In genomic region chr17:42561908-42562844, GRCh38 we compare ENCODE assay signal across 8 cellular contexts. TPM values are rescaled to one million over a fixed set of nuclear protein-coding genes. Genes with fewer than 3 reads are reported as not detected.
DNase-seq lines count a peak whose midpoint lies in the region; ATAC-seq and TF ChIP-seq lines count a peak whose summit lies in the region.

Gene COASY (plus strand): TSS chr17:42562148. CDS start chr17:42562623, 475 bp downstream.

- H4K8ac ChIP-seq in trophoblast cell (ENCODE audit: low read depth, low read length) = peak within 1 kb of the TSS; percentile 87

- H4K12ac ChIP-seq in trophoblast cell (ENCODE audit: low read depth, low read length) = peak within 1 kb of the TSS; percentile 96

- H3K27me3 ChIP-seq in heart right ventricle (no peaks in the 10 kb centered on the region), trophoblast cell (ENCODE audit: insufficient read depth, low read length) (no peaks in the 10 kb centered on the region), tibial artery (no peaks in the 10 kb centered on the region)

- H3K9me3 ChIP-seq in heart right ventricle (no peaks in the 10 kb centered on the region), trophoblast cell (ENCODE audit: insufficient read depth, low read depth, low read length) (no peaks in the 10 kb centered on the region), tibial artery (no peaks in the 10 kb centered on the region)

- peak within 1 kb of the TSS; percentile 37 for H3K18ac ChIP-seq in trophoblast cell (ENCODE audit: low read length)

- peak within 1 kb of the TSS; percentile 66 to 99 (median 94) for H3K4me3 ChIP-seq in heart right ventricle
- H3K4me3 ChIP-seq in trophoblast cell (ENCODE audit: low read depth, low read length) = peak within 1 kb of the TSS; percentile 85
- peak within 1 kb of the TSS; percentile 69 to 90 for H3K4me3 ChIP-seq in tibial artery

- peak within 1 kb of the TSS; percentile 90 for H2AK5ac ChIP-seq in trophoblast cell (ENCODE audit: low read length)

- 1% methylated on average over 56 to 57 of the region's 57 CpGs for WGBS in heart right ventricle, 2 donors
- WGBS in trophoblast cell (ENCODE audit: extremely low coverage, insufficient coverage, insufficient read length) = no CpG with 5 or more reads among the region's 57 CpGs

- H2BK120ac ChIP-seq in trophoblast cell (ENCODE audit: insufficient read depth, low read length, poor library complexity) = peak within 1 kb of the TSS; percentile 46

- H2AFZ ChIP-seq in trophoblast cell (ENCODE audit: insufficient read depth, low read length, poor library complexity) = peak within 1 kb of the TSS; percentile 19

- H4K91ac ChIP-seq in trophoblast cell (ENCODE audit: low read depth, low read length) = peak within 1 kb of the TSS; percentile 92

- H3K4me1 ChIP-seq in heart right ventricle = peaks cover 11 to 47% (median 34%) of the 10 kb centered on the region in 9 donors
- peaks cover 10 to 12% of the 10 kb centered on the region in 2 experiments for H3K4me1 ChIP-seq in trophoblast cell (ENCODE audit: control insufficient read depth in 1 of 2, insufficient read depth in 2 of 2, low read length in 2 of 2)
- peaks cover 4 to 53% (median 43%) of the 10 kb centered on the region in 4 donors for H3K4me1 ChIP-seq in tibial artery

- no peak for TF ChIP-seq CTCF in heart right ventricle (IDR thresholded peaks at IDR 0.05)
- no peak for TF ChIP-seq CTCF in tibial artery (IDR thresholded peaks at IDR 0.05)

- H3K27ac Mint-ChIP-seq in T-helper 1 cell treated with Interleukin-12 subunit alpha and Interleukin-12 subunit beta and Interleukin-4 antibody, amounts not matched to agents 30 μg/mL and 1 μg/mL, for 36 hours = peak within 1 kb of the TSS; percentile 97

- H3K79me2 ChIP-seq in trophoblast cell (ENCODE audit: control insufficient read depth, insufficient read depth, low read length, poor library complexity) = peaks cover 6% of the 10 kb centered on the region

- intact Hi-C loops in heart right ventricle (cut with DNase I) (no loop called here), tibial artery (cut with DNase I; ENCODE audit: low total_unique reads) (no loop called here)

- peaks cover 13% of the 10 kb centered on the region for H3K36me3 Mint-ChIP-seq in T-helper 1 cell treated with Interleukin-12 subunit alpha and Interleukin-12 subunit beta and Interleukin-4 antibody, amounts not matched to agents 30 μg/mL and 1 μg/mL, for 36 hours (ENCODE audit: low read depth)

- H3K4me3 Mint-ChIP-seq in T-helper 1 cell treated with Interleukin-12 subunit alpha and Interleukin-12 subunit beta and Interleukin-4 antibody, amounts not matched to agents 30 μg/mL and 1 μg/mL, for 36 hours = peak within 1 kb of the TSS; percentile 93

- H3K4me2 ChIP-seq in trophoblast cell (ENCODE audit: low read length) = peak within 1 kb of the TSS; percentile 77

- no peak within 1 kb of the TSS for H3K23ac ChIP-seq in trophoblast cell (ENCODE audit: low read length)

- DNase-seq in CD1c-positive myeloid dendritic cell (ENCODE audit: extremely low spot score) = peak; percentile 97
- DNase-seq in H4 (ENCODE audit: low spot score) = peak; percentile 95
- DNase-seq in NCI-H187 (lab: John Stamatoyannopoulos, UW) = peak; percentile 85 to 94
- peak; percentile 47 to 95 (median 88) for DNase-seq in amygdala (lab: John Stamatoyannopoulos, UW)
- peak; percentile 94 to 97 for DNase-seq in heart right ventricle
- DNase-seq in trophoblast cell = peak; percentile 94 to 100
- DNase-seq in tibial artery = peak; percentile 95 to 98

- H3K27me3 Mint-ChIP-seq in T-helper 1 cell treated with Interleukin-12 subunit alpha and Interleukin-12 subunit beta and Interleukin-4 antibody, amounts not matched to agents 30 μg/mL and 1 μg/mL, for 36 hours (ENCODE audit: low read depth) = no peaks in the 10 kb centered on the region

- H2BK5ac ChIP-seq in trophoblast cell (ENCODE audit: low read depth, low read length, poor library complexity) = peak within 1 kb of the TSS; percentile 5

- peak; percentile 75 to 90 (median 84) for ATAC-seq in heart right ventricle

- H2BK12ac ChIP-seq in trophoblast cell (ENCODE audit: low read length) = no peak within 1 kb of the TSS

- H3K4me1 Mint-ChIP-seq in T-helper 1 cell treated with Interleukin-12 subunit alpha and Interleukin-12 subunit beta and Interleukin-4 antibody, amounts not matched to agents 30 μg/mL and 1 μg/mL, for 36 hours (ENCODE audit: low read depth) = peaks cover 28% of the 10 kb centered on the region

- H3K79me1 ChIP-seq in trophoblast cell (ENCODE audit: low read length) = peaks cover 10% of the 10 kb centered on the region

- H3K36me3 ChIP-seq in heart right ventricle (peaks cover 0 to 27% (median 17%) of the 10 kb centered on the region in 9 donors), trophoblast cell (ENCODE audit: control insufficient read depth in 1 of 2, insufficient read depth in 2 of 2, low read length in 2 of 2) (peaks cover 26 to 29% of the 10 kb centered on the region in 2 experiments), tibial artery (peaks cover 16 to 24% (median 20%) of the 10 kb centered on the region in 3 donors)

- peak within 1 kb of the TSS; percentile 82 for H3K4ac ChIP-seq in trophoblast cell (ENCODE audit: low read depth, low read length)

- H3K14ac ChIP-seq in trophoblast cell (ENCODE audit: low read length) = peak within 1 kb of the TSS; percentile 73

- no peaks in the 10 kb centered on the region for H3K9me3 Mint-ChIP-seq in T-helper 1 cell treated with Interleukin-12 subunit alpha and Interleukin-12 subunit beta and Interleukin-4 antibody, amounts not matched to agents 30 μg/mL and 1 μg/mL, for 36 hours

- H3K27ac ChIP-seq in heart right ventricle (peak within 1 kb of the TSS; percentile 53 to 96 (median 84)), trophoblast cell (ENCODE audit: low read depth, low read length) (peak within 1 kb of the TSS; percentile 43), tibial artery (peak within 1 kb of the TSS; percentile 83 to 87)

- H3K9ac ChIP-seq in trophoblast cell (ENCODE audit: low read length) = peak within 1 kb of the TSS; percentile 83

RNA-seq across cellular contexts. Expression of gene COASY, which starts in this region (rescaled TPM):
- 26.8 and 31.9 TPM in 2 replicates for total RNA-seq in H4 (2014; rRNA removed; shearing (Covaris generic))
- total RNA-seq in heart right ventricle = 10 to 100 TPM; 29.7 to 56.9 (median 32.9) TPM
- polyA plus RNA-seq in heart right ventricle = 10 to 100 TPM; 46.8 to 50.8 TPM
- polyA plus RNA-seq in trophoblast cell (2013) = 136 and 137 TPM in 2 replicates

Comparison
In these comparisons a context has a peak if more than half of its experiments do, and no peak if none do; other contexts are left out.
1. Peak in every context shown above with its lines: DNase-seq, ATAC-seq, H3K4me3 ChIP-seq and H3K27ac ChIP-seq.